ENCODE assay signal across 12 cellular contexts in the genomic region with DNA sequence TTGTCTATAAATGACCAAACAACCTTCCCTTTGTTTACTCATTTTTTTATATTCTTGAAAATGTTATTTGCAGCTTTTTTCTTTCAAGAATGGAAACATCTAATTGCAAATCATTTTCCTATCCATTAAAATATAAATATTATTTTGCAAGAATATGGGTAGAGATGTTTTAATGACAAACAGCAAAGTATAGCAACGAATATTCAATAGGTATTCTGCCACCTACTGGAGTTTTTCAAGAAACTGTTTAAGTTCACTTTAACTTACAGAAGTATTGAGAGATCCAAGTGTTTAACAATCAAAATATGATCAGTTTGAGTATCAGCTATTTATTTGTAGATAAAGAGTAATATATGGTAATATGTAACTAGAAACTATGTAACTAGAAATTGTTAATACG. TPM values are rescaled to one million over a fixed set of nuclear protein-coding genes. Genes with fewer than 3 reads are reported as not detected.
DNase-seq lines count a peak whose midpoint lies in the region; ATAC-seq and TF ChIP-seq lines count a peak whose summit lies in the region.
"Had no signal": no experiment of that assay in that cellular context is flagged by ENCODE, and none has a peak within 500 bp of the region (broad histone marks: within the 10 kb centered on the region; RNA-seq: fewer than 3 reads in every experiment).

No MANE protein-coding gene starts in this region.

- H3K4me1 Mint-ChIP-seq in MCF 10A (ENCODE audit: insufficient read depth, unreplicated experiment): peaks cover 7% of the 10 kb centered on the region
- H3K4me1 Mint-ChIP-seq in type B pancreatic cell (ENCODE audit: unreplicated experiment): no peaks in the 10 kb centered on the region
- H3K4me1 Mint-ChIP-seq in CD8-positive, alpha-beta memory T cell: peaks cover 0 to 4% (median 0%) of the 10 kb centered on the region in 3 donors
- H3K4me1 Mint-ChIP-seq in stimulated activated naive B cell treated with anti-CD40 and anti-IgM and Interleukin-4, amounts not matched to agents 10 μg/mL and 1 μg/mL and 100 μg/mL, for 72 hours: peaks cover under 1 to 2% of the 10 kb centered on the region in 2 donors
- H3K4me1 Mint-ChIP-seq: B cell had no signal

- H3K36me3 Mint-ChIP-seq in MCF 10A (ENCODE audit: insufficient read depth, unreplicated experiment) (peaks cover 48% of the 10 kb centered on the region), type B pancreatic cell (peaks cover 10% of the 10 kb centered on the region)
- peaks cover under 1 to 27% (median 11%) of the 10 kb centered on the region in 3 donors for H3K36me3 Mint-ChIP-seq in CD8-positive, alpha-beta memory T cell
- peaks cover 7 to 21% of the 10 kb centered on the region in 2 donors for H3K36me3 Mint-ChIP-seq in stimulated activated naive B cell treated with anti-CD40 and anti-IgM and Interleukin-4, amounts not matched to agents 10 μg/mL and 1 μg/mL and 100 μg/mL, for 72 hours

- peak; percentile 30 for TF ChIP-seq CTCF in MCF 10A (IDR thresholded peaks at IDR 0.05; ENCODE audit: unreplicated experiment)
- TF ChIP-seq CTCF in mammary epithelial cell (conservative IDR thresholded peaks at IDR 0.05 in 1 of 2, IDR thresholded peaks at IDR 0.05 in 1 of 2; ENCODE audit: extremely low read depth in 1 of 2, insufficient read depth in 1 of 2, low read depth in 1 of 2, low read length in 2 of 2): peak in 1 of 2 donors; percentile 45
- peak; percentile 13 for TF ChIP-seq CTCF in epithelial cell of esophagus (IDR thresholded peaks at IDR 0.05; ENCODE audit: insufficient read depth, low read depth, low read length, missing control alignments)
- peak; percentile 52 for TF ChIP-seq CTCF in type B pancreatic cell (conservative IDR thresholded peaks at IDR 0.05)

- no peak overlapping the region for H3K27ac Mint-ChIP-seq in MCF 10A (ENCODE audit: low read depth, unreplicated experiment)
- H3K27ac Mint-ChIP-seq in type B pancreatic cell: no peak overlapping the region
- H3K27ac Mint-ChIP-seq in CD8-positive, alpha-beta memory T cell: no peak overlapping the region
- no peak overlapping the region for H3K27ac Mint-ChIP-seq in stimulated activated naive B cell treated with anti-CD40 and anti-IgM and Interleukin-4, amounts not matched to agents 10 μg/mL and 1 μg/mL and 100 μg/mL, for 72 hours
- H3K27ac Mint-ChIP-seq: B cell, WTC11 had no signal

- no peaks in the 10 kb centered on the region for H3K9me3 Mint-ChIP-seq in MCF 10A (ENCODE audit: unreplicated experiment)
- H3K9me3 Mint-ChIP-seq in type B pancreatic cell: no peaks in the 10 kb centered on the region
- H3K9me3 Mint-ChIP-seq in CD8-positive, alpha-beta memory T cell: no peaks in the 10 kb centered on the region
- H3K9me3 Mint-ChIP-seq in stimulated activated naive B cell treated with anti-CD40 and anti-IgM and Interleukin-4, amounts not matched to agents 10 μg/mL and 1 μg/mL and 100 μg/mL, for 72 hours: no peaks in the 10 kb centered on the region
- H3K9me3 Mint-ChIP-seq: WTC11 had no signal

- no peak overlapping the region for H3K4me3 ChIP-seq in mammary epithelial cell (replicated peaks in 1 of 3; ENCODE audit: insufficient read depth in 1 of 3, low read depth in 2 of 3, low read length in 3 of 3)
- no peak overlapping the region for H3K4me3 ChIP-seq in epithelial cell of esophagus (ENCODE audit: low read length)
- H3K4me3 ChIP-seq in CD8-positive, alpha-beta memory T cell (ENCODE audit: low read length): no peak overlapping the region

- dilution Hi-C loops in mammary epithelial cell (cut with HindIII; ENCODE audit: low sequenced_read_pairs): no loop called here

- CTCF ChIA-PET in MCF 10A (lab: Yijun Ruan, JAX) (interaction anchor here (0.9 to 1.7 kb wide), 5 partner anchors 9 to 34 kb away, joined by 3 to 5 read pairs (median 4); no protein-coding TSS in a partner anchor), mammary epithelial cell (lab: Charles Lee; ENCODE audit: low non-redundant PET) (no interaction called here)
- CTCF ChIA-PET in CD8-positive, alpha-beta memory T cell (lab: Charles Lee): no interaction called here

- H3K27me3 Mint-ChIP-seq in MCF 10A (ENCODE audit: insufficient read depth, unreplicated experiment) (no peaks in the 10 kb centered on the region), type B pancreatic cell (no peaks in the 10 kb centered on the region)
- no peaks in the 10 kb centered on the region for H3K27me3 Mint-ChIP-seq in CD8-positive, alpha-beta memory T cell
- H3K27me3 Mint-ChIP-seq in stimulated activated naive B cell treated with anti-CD40 and anti-IgM and Interleukin-4, amounts not matched to agents 10 μg/mL and 1 μg/mL and 100 μg/mL, for 72 hours: no peaks in the 10 kb centered on the region
- H3K27me3 Mint-ChIP-seq: B cell had no signal

- H2AFZ ChIP-seq in mammary epithelial cell (ENCODE audit: low read depth, low read length): no peak overlapping the region

- no peak overlapping the region for H3K9ac ChIP-seq in mammary epithelial cell (ENCODE audit: insufficient read depth, low read length)

- in situ Hi-C loops in mammary epithelial cell (cut with MboI; ENCODE audit: low sequenced_read_pairs in 2 of 2): no loop called here

- TSS peak; percentile 6 for BruUV-seq in MCF 10A (replicated peaks; lab: Mats Ljungman, UMichigan)
- no TSS peak for BruUV-seq in mammary epithelial cell (replicated peaks; lab: Mats Ljungman, UMichigan)

- DNase-seq in MCF 10A (ENCODE audit: unreplicated experiment) (no peak), mammary epithelial cell (no peak), OCI-M1 (lab: John Stamatoyannopoulos, UW) (peak; percentile 11), epithelial cell of esophagus (ENCODE audit: low read depth) (no peak), type B pancreatic cell (ENCODE audit: extremely low spot score, unreplicated experiment) (no peak), NCI-H146 (lab: John Stamatoyannopoulos, UW) (no peak)
- DNase-seq in CD8-positive, alpha-beta memory T cell: no peak
- no peak for DNase-seq in stimulated activated naive B cell treated with anti-CD40 and anti-IgM and Interleukin-4, amounts not matched to agents 10 μg/mL and 1 μg/mL and 100 μg/mL, for 72 hours
- DNase-seq: activated gamma-delta T cell, occipital lobe had no signal

- no peaks in the 10 kb centered on the region for H3K27me3 ChIP-seq in mammary epithelial cell (ENCODE audit: insufficient read depth, low read length)
- H3K27me3 ChIP-seq in CD8-positive, alpha-beta memory T cell (ENCODE audit: insufficient read depth, low read length, poor library complexity, severe bottlenecking): no peaks in the 10 kb centered on the region

- H3K79me2 ChIP-seq in mammary epithelial cell (ENCODE audit: insufficient read depth, low read length): peaks cover 11% of the 10 kb centered on the region

- POLR2A ChIA-PET in MCF 10A (lab: Yijun Ruan, JAX): no interaction called here
- POLR2A ChIA-PET in CD8-positive, alpha-beta memory T cell (lab: Charles Lee): no interaction called here

- no peak for ATAC-seq in stimulated activated naive B cell treated with anti-CD40 and anti-IgM and Interleukin-4, amounts not matched to agents 10 μg/mL and 1 μg/mL and 100 μg/mL, for 72 hours (replicated peaks)
- ATAC-seq: WTC11 had no signal

- H3K27ac ChIP-seq in mammary epithelial cell (ENCODE audit: insufficient read depth, low read depth, low read length): no peak overlapping the region
- H3K27ac ChIP-seq in CD8-positive, alpha-beta memory T cell (ENCODE audit: low read depth, low read length): no peak overlapping the region

- WGBS in mammary epithelial cell (ENCODE audit: low coverage, missing lambda C conversion rate): 47% methylated on average over 2 of the region's 2 CpGs

- peaks cover 33% of the 10 kb centered on the region for H3K36me3 ChIP-seq in mammary epithelial cell (ENCODE audit: insufficient read depth, low read length)
- peaks cover 11% of the 10 kb centered on the region for H3K36me3 ChIP-seq in CD8-positive, alpha-beta memory T cell (ENCODE audit: insufficient read depth, low read length)

- H3K4me1 ChIP-seq in mammary epithelial cell (ENCODE audit: insufficient read depth, low read length): peaks cover 2% of the 10 kb centered on the region
- no peaks in the 10 kb centered on the region for H3K4me1 ChIP-seq in CD8-positive, alpha-beta memory T cell (ENCODE audit: insufficient read depth, low read length)

- intact Hi-C loops in MCF 10A (cut with micrococcal nuclease) (no loop called here), mammary epithelial cell (cut with micrococcal nuclease) (no loop called here)

- H3K4me3 Mint-ChIP-seq in MCF 10A (ENCODE audit: unreplicated experiment) (no peak overlapping the region), type B pancreatic cell (no peak overlapping the region)
- no peak overlapping the region for H3K4me3 Mint-ChIP-seq in CD8-positive, alpha-beta memory T cell
- H3K4me3 Mint-ChIP-seq in stimulated activated naive B cell treated with anti-CD40 and anti-IgM and Interleukin-4, amounts not matched to agents 10 μg/mL and 1 μg/mL and 100 μg/mL, for 72 hours: no peak overlapping the region
- H3K4me3 Mint-ChIP-seq: B cell, WTC11 had no signal

- H3K9me3 ChIP-seq in mammary epithelial cell (replicated peaks; ENCODE audit: insufficient read depth, low read length): no peaks in the 10 kb centered on the region
- no peaks in the 10 kb centered on the region for H3K9me3 ChIP-seq in CD8-positive, alpha-beta memory T cell (ENCODE audit: low read length)

- no peak overlapping the region for H3K4me2 ChIP-seq in mammary epithelial cell (ENCODE audit: insufficient read depth, low read depth, low read length)

- no peaks in the 10 kb centered on the region for H4K20me1 ChIP-seq in mammary epithelial cell (ENCODE audit: insufficient read depth, low read length)

RNA-seq across cellular contexts. Expression of a gene that starts 6.9 kb away (rescaled TPM):
- total RNA-seq in MCF 10A (2022): 40.9 and 41.7 TPM in 2 replicates
- 100 to 1,000 TPM in 1 of 2 donors, 10 to 100 TPM in 1; 52.4 to 194 TPM for total RNA-seq in mammary epithelial cell
- polyA plus RNA-seq in mammary epithelial cell: 28.8 TPM
- polyA minus RNA-seq in mammary epithelial cell: 38.8 TPM
- total RNA-seq in type B pancreatic cell (ENCODE audit: low replicate concordance): 4.5 and 8.4 TPM in 2 replicates
- 10 to 100 TPM; 19.7 TPM for total RNA-seq in CD8-positive, alpha-beta memory T cell
- 14.7 TPM for polyA plus RNA-seq in CD8-positive, alpha-beta memory T cell

RNA-seq across cellular contexts. Expression of a gene that starts 31.7 kb away (rescaled TPM):
- 50.2 and 52.4 TPM in 2 replicates for total RNA-seq in MCF 10A (2022)
- 10 to 100 TPM; 35.4 to 46.3 TPM for total RNA-seq in mammary epithelial cell
- polyA plus RNA-seq in mammary epithelial cell: 11.9 TPM
- polyA minus RNA-seq in mammary epithelial cell: 12.4 TPM
- total RNA-seq in type B pancreatic cell (ENCODE audit: low replicate concordance): 34.6 and 47.6 TPM in 2 replicates
- total RNA-seq in CD8-positive, alpha-beta memory T cell: 10 to 100 TPM; 31.8 to 35.6 TPM
- polyA plus RNA-seq in CD8-positive, alpha-beta memory T cell: 40.0 TPM

RNA-seq across cellular contexts. Expression of a gene that starts 59.7 kb away (rescaled TPM):
- total RNA-seq in MCF 10A (2022): 41.1 and 57.8 TPM in 2 replicates
- 10 to 100 TPM; 70.0 to 76.1 TPM for total RNA-seq in mammary epithelial cell
- 47.7 TPM for polyA plus RNA-seq in mammary epithelial cell
- polyA minus RNA-seq in mammary epithelial cell: 44.1 TPM
- total RNA-seq in type B pancreatic cell (ENCODE audit: low replicate concordance): 55.4 and 68.5 TPM in 2 replicates
- 10 to 100 TPM; 76.6 to 89.5 TPM for total RNA-seq in CD8-positive, alpha-beta memory T cell
- 42.6 TPM for polyA plus RNA-seq in CD8-positive, alpha-beta memory T cell
